15 cellular contexts compared by ENCODE assay signal in genomic region chr3:73813291-73813977, GRCh38.
DNase-seq lines count a peak whose midpoint lies in the region; ATAC-seq and TF ChIP-seq lines count a peak whose summit lies in the region.
"Had no signal": no experiment of that assay in that cellular context is flagged by ENCODE, and none has a peak within 500 bp of the region (broad histone marks: within the 10 kb centered on the region; RNA-seq: fewer than 3 reads in every experiment).

No MANE protein-coding gene starts in this region.

- peak; percentile 56 for DNase-seq in BE2C
- DNase-seq in NCI-H1105 treated with DMSO at 0.1 percent for 48 hours (lab: John Stamatoyannopoulos, UW) = peak; percentile 38
- DNase-seq in brain microvascular endothelial cell = peak; percentile 5
- no peak for DNase-seq in left lung
- no peak for DNase-seq in NCI-H510A (lab: John Stamatoyannopoulos, UW)
- DNase-seq in NK-92 (lab: John Stamatoyannopoulos, UW; ENCODE audit: unreplicated experiment) = no peak
- DNase-seq in activated T-helper 2 cell treated with anti-CD3 and anti-CD28 coated beads, Interferon-gamma antibody, Interleukin-2, Interleukin-4, amounts not matched to agents 10 μg/mL and 5 μg/mL and 100 μg/mL, durations not matched to agents 14 hours and 24 hours and 36 hours (ENCODE audit: low spot score) = no peak
- DNase-seq: activated T-cell treated with anti-CD3 and anti-CD28 coated beads, Interleukin-2, amount 50 U/mL, for 1 hour; AML-193; cortex of kidney; Kasumi-1; NCI-H2107; stimulated activated CD4-positive, alpha-beta T cell treated with anti-CD3 and anti-CD28 coated beads, Interleukin-2, amount 100 ng/mL, for 48 hours; transverse colon had no signal

- no peak overlapping the region for H3K27ac Mint-ChIP-seq in activated T-helper 2 cell treated with anti-CD3 and anti-CD28 coated beads, Interferon-gamma antibody, Interleukin-2, Interleukin-4, amounts not matched to agents 10 μg/mL and 5 μg/mL and 100 μg/mL, durations not matched to agents 14 hours and 24 hours and 36 hours

- TF ChIP-seq CTCF in BE2C (IDR thresholded peaks at IDR 0.05; ENCODE audit: low read depth, low read length) (no peak), brain microvascular endothelial cell (IDR thresholded peaks at IDR 0.05; ENCODE audit: low read depth, low read length, missing control alignments) (no peak), left lung (IDR thresholded peaks at IDR 0.05) (no peak)

- H3K4me3 ChIP-seq in BE2C (ENCODE audit: low read depth, low read length) = 0 out of 2 replicates have a peak overlapping the region, but pooled peaks have one; percentile 10
- H3K4me3 ChIP-seq in brain microvascular endothelial cell (ENCODE audit: low read depth, low read length) = no peak overlapping the region
- H3K4me3 ChIP-seq in left lung = no peak overlapping the region
- H3K4me3 ChIP-seq: transverse colon had no signal

- ATAC-seq in left lung (peak; percentile 41), HG02588 (IDR thresholded peaks at IDR 0.05; ENCODE audit: unreplicated experiment) (no peak)

- no peaks in the 10 kb centered on the region for H3K4me1 Mint-ChIP-seq in activated T-helper 2 cell treated with anti-CD3 and anti-CD28 coated beads, Interferon-gamma antibody, Interleukin-2, Interleukin-4, amounts not matched to agents 10 μg/mL and 5 μg/mL and 100 μg/mL, durations not matched to agents 14 hours and 24 hours and 36 hours (ENCODE audit: low read depth)

- H3K9me3 ChIP-seq in BE2C (no peaks in the 10 kb centered on the region; the same call in 1 of the 2 replicates), left lung (no peaks in the 10 kb centered on the region)
- H3K9me3 ChIP-seq: transverse colon had no signal

- no peaks in the 10 kb centered on the region for H3K36me3 Mint-ChIP-seq in activated T-helper 2 cell treated with anti-CD3 and anti-CD28 coated beads, Interferon-gamma antibody, Interleukin-2, Interleukin-4, amounts not matched to agents 10 μg/mL and 5 μg/mL and 100 μg/mL, durations not matched to agents 14 hours and 24 hours and 36 hours (ENCODE audit: low read depth)

- no peak overlapping the region for H3K4me3 Mint-ChIP-seq in activated T-helper 2 cell treated with anti-CD3 and anti-CD28 coated beads, Interferon-gamma antibody, Interleukin-2, Interleukin-4, amounts not matched to agents 10 μg/mL and 5 μg/mL and 100 μg/mL, durations not matched to agents 14 hours and 24 hours and 36 hours (ENCODE audit: low read depth)

- intact Hi-C loops in left lung (cut with DNase I) = no loop called here
- intact Hi-C loops in activated T-helper 2 cell treated with anti-CD3 and anti-CD28 coated beads, Interferon-gamma antibody, Interleukin-2, Interleukin-4, amounts not matched to agents 10 μg/mL and 5 μg/mL and 100 μg/mL, durations not matched to agents 14 hours and 24 hours and 36 hours (cut with micrococcal nuclease) = no loop called here

- H3K4me1 ChIP-seq in BE2C = no peaks in the 10 kb centered on the region
- H3K4me1 ChIP-seq in left lung = no peaks in the 10 kb centered on the region
- H3K4me1 ChIP-seq: transverse colon had no signal

- H3K36me3 ChIP-seq in BE2C (no peaks in the 10 kb centered on the region), brain microvascular endothelial cell (replicated peaks) (no peaks in the 10 kb centered on the region), left lung (no peaks in the 10 kb centered on the region)
- H3K36me3 ChIP-seq: transverse colon had no signal

- no peak overlapping the region for H3K27ac ChIP-seq in brain microvascular endothelial cell
- H3K27ac ChIP-seq in left lung = no peak overlapping the region
- H3K27ac ChIP-seq: transverse colon had no signal

- H3K27me3 ChIP-seq in BE2C (no peaks in the 10 kb centered on the region), brain microvascular endothelial cell (replicated peaks) (no peaks in the 10 kb centered on the region), left lung (no peaks in the 10 kb centered on the region)
- H3K27me3 ChIP-seq: transverse colon had no signal

- H3K27me3 Mint-ChIP-seq in activated T-helper 2 cell treated with anti-CD3 and anti-CD28 coated beads, Interferon-gamma antibody, Interleukin-2, Interleukin-4, amounts not matched to agents 10 μg/mL and 5 μg/mL and 100 μg/mL, durations not matched to agents 14 hours and 24 hours and 36 hours (ENCODE audit: low read depth) = no peaks in the 10 kb centered on the region

- peaks cover 13% of the 10 kb centered on the region for H3K9me3 Mint-ChIP-seq in activated T-helper 2 cell treated with anti-CD3 and anti-CD28 coated beads, Interferon-gamma antibody, Interleukin-2, Interleukin-4, amounts not matched to agents 10 μg/mL and 5 μg/mL and 100 μg/mL, durations not matched to agents 14 hours and 24 hours and 36 hours

- in situ Hi-C loops in brain microvascular endothelial cell (cut with HindIII; ENCODE audit: low pct_ligation_motif_present, low sequenced_read_pairs) = no loop called here

Comparison
In these comparisons a context has a peak if more than half of its experiments do, and no peak if none do; other contexts are left out.
1. DNase-seq: peak in BE2C (single experiment), NCI-H1105 treated with DMSO at 0.1 percent for 48 hours (single experiment) and brain microvascular endothelial cell (single experiment); none in left lung (0 of 2), NCI-H510A (single experiment), NK-92 (single experiment) and activated T-helper 2 cell treated with anti-CD3 and anti-CD28 coated beads, Interferon-gamma antibody, Interleukin-2, Interleukin-4, amounts not matched to agents 10 μg/mL and 5 μg/mL and 100 μg/mL, durations not matched to agents 14 hours and 24 hours and 36 hours (single experiment).